Comparison of ENCODE assay signal across 26 cellular contexts in genomic region chr7:21980921-21981320, GRCh38.
"Had no signal": no experiment of that assay in that cellular context is flagged by ENCODE, and none has a peak within 500 bp of the region (broad histone marks: within the 10 kb centered on the region; RNA-seq: fewer than 3 reads in every experiment).

No MANE protein-coding gene starts in this region.

- H3K4me3 ChIP-seq: cardiac muscle cell, Peyer's patch, SJCRH30 had no signal

- H3K36me3 ChIP-seq: brain microvascular endothelial cell, cardiac muscle cell, Peyer's patch, SJCRH30 had no signal

- H3K36me3 Mint-ChIP-seq: activated CD4-positive, alpha-beta memory T cell treated with anti-CD3 and anti-CD28 coated beads for 36 hours; activated naive CD4-positive, alpha-beta T cell treated with anti-CD3 and anti-CD28 coated beads, Interleukin-2, amount 10 ng/mL, durations not matched to agents 7 days and 5 days; activated naive CD8-positive, alpha-beta T cell treated with anti-CD3 and anti-CD28 coated beads for 36 hours had no signal

- H3K9me3 ChIP-seq: Peyer's patch, SJCRH30, SK-N-SH had no signal

- H3K4me1 Mint-ChIP-seq: activated CD4-positive, alpha-beta T cell treated with anti-CD3 and anti-CD28 coated beads, Interleukin-2, amount 10 ng/mL, durations not matched to agents 7 days and 5 days; activated naive CD4-positive, alpha-beta T cell treated with anti-CD3 and anti-CD28 coated beads, Interleukin-2, amount 10 ng/mL, durations not matched to agents 7 days and 5 days; activated naive CD8-positive, alpha-beta T cell treated with anti-CD3 and anti-CD28 coated beads for 36 hours; activated T-helper 17 cell treated with anti-CD3 and anti-CD28 coated beads, Interleukin-2, amount 50 U/mL, for 72 hours had no signal

- H3K27me3 Mint-ChIP-seq: activated CD4-positive, alpha-beta memory T cell treated with anti-CD3 and anti-CD28 coated beads for 36 hours; activated CD4-positive, alpha-beta T cell treated with anti-CD3 and anti-CD28 coated beads, Interleukin-2, amount 10 ng/mL, durations not matched to agents 7 days and 5 days; activated naive CD4-positive, alpha-beta T cell treated with anti-CD3 and anti-CD28 coated beads, Interleukin-2, amount 10 ng/mL, durations not matched to agents 7 days and 5 days; activated naive CD8-positive, alpha-beta T cell treated with anti-CD3 and anti-CD28 coated beads for 36 hours had no signal

- H3K4me1 ChIP-seq: Peyer's patch, SJCRH30 had no signal

- H3K27ac ChIP-seq: brain microvascular endothelial cell, cardiac muscle cell, Peyer's patch, RWPE1, SJCRH30, VCaP had no signal

- H3K9me3 Mint-ChIP-seq: activated CD4-positive, alpha-beta memory T cell treated with anti-CD3 and anti-CD28 coated beads for 36 hours; activated CD4-positive, alpha-beta T cell treated with anti-CD3 and anti-CD28 coated beads, Interleukin-2, amount 10 ng/mL, durations not matched to agents 7 days and 5 days; activated naive CD4-positive, alpha-beta T cell treated with anti-CD3 and anti-CD28 coated beads, Interleukin-2, amount 10 ng/mL, durations not matched to agents 7 days and 5 days; activated naive CD8-positive, alpha-beta T cell treated with anti-CD3 and anti-CD28 coated beads for 36 hours; activated T-helper 17 cell treated with anti-CD3 and anti-CD28 coated beads, Interleukin-2, amount 50 U/mL, for 72 hours had no signal

- DNase-seq: activated CD4-positive, alpha-beta memory T cell treated with anti-CD3 and anti-CD28 coated beads for 36 hours; activated CD4-positive, alpha-beta T cell treated with anti-CD3 and anti-CD28 coated beads, Interleukin-2, amount 10 ng/mL, durations not matched to agents 7 days and 5 days; activated CD4-positive, CD25-positive, alpha-beta regulatory T cell; activated gamma-delta T cell treated with Interleukin-2 at 50 U/mL for 16 hours; activated naive CD4-positive, alpha-beta T cell treated with anti-CD3 and anti-CD28 coated beads, Interleukin-2, amount 10 ng/mL, durations not matched to agents 7 days and 5 days; activated naive CD8-positive, alpha-beta T cell treated with anti-CD3 and anti-CD28 coated beads for 36 hours; activated T-cell treated with anti-CD3 and anti-CD28 coated beads for 4 hours; activated T-cell treated with anti-CD3 and anti-CD28 coated beads, Interleukin-2, amount 50 U/mL, for 48 hours; brain microvascular endothelial cell; KBM-7; NCI-H1092 treated with DMSO at 0.1 percent for 48 hours; NCI-H1417 treated with DMSO at 0.1 percent for 48 hours; NCI-H1694 treated with DMSO at 0.1 percent for 48 hours; NCI-H2029 treated with DMSO at 0.1 percent for 48 hours; NCI-H345; NCI-H510A; NCI-H526 treated with DMSO at 0.1 percent for 48 hours; Peyer's patch; Right ventricle myocardium superior; SJCRH30; SK-N-SH; T-helper 1 cell had no signal

- H3K27ac Mint-ChIP-seq: activated CD4-positive, alpha-beta memory T cell treated with anti-CD3 and anti-CD28 coated beads for 36 hours; activated CD4-positive, alpha-beta T cell treated with anti-CD3 and anti-CD28 coated beads, Interleukin-2, amount 10 ng/mL, durations not matched to agents 7 days and 5 days; activated naive CD4-positive, alpha-beta T cell treated with anti-CD3 and anti-CD28 coated beads, Interleukin-2, amount 10 ng/mL, durations not matched to agents 7 days and 5 days; activated naive CD8-positive, alpha-beta T cell treated with anti-CD3 and anti-CD28 coated beads for 36 hours; activated T-helper 17 cell treated with anti-CD3 and anti-CD28 coated beads, Interleukin-2, amount 50 U/mL, for 72 hours had no signal

- H3K4me3 Mint-ChIP-seq: activated CD4-positive, alpha-beta memory T cell treated with anti-CD3 and anti-CD28 coated beads for 36 hours; activated CD4-positive, alpha-beta T cell treated with anti-CD3 and anti-CD28 coated beads, Interleukin-2, amount 10 ng/mL, durations not matched to agents 7 days and 5 days; activated naive CD4-positive, alpha-beta T cell treated with anti-CD3 and anti-CD28 coated beads, Interleukin-2, amount 10 ng/mL, durations not matched to agents 7 days and 5 days; activated naive CD8-positive, alpha-beta T cell treated with anti-CD3 and anti-CD28 coated beads for 36 hours; activated T-helper 17 cell treated with anti-CD3 and anti-CD28 coated beads, Interleukin-2, amount 50 U/mL, for 72 hours had no signal

- H3K9ac ChIP-seq: SK-N-SH had no signal

- H3K4me2 ChIP-seq: SK-N-SH had no signal

- H3K27me3 ChIP-seq: brain microvascular endothelial cell, cardiac muscle cell, Peyer's patch, SJCRH30 had no signal

- ATAC-seq: activated T-helper 17 cell treated with anti-CD3 and anti-CD28 coated beads, Interleukin-2, amount 50 U/mL, for 72 hours had no signal
